In the genomic region with DNA sequence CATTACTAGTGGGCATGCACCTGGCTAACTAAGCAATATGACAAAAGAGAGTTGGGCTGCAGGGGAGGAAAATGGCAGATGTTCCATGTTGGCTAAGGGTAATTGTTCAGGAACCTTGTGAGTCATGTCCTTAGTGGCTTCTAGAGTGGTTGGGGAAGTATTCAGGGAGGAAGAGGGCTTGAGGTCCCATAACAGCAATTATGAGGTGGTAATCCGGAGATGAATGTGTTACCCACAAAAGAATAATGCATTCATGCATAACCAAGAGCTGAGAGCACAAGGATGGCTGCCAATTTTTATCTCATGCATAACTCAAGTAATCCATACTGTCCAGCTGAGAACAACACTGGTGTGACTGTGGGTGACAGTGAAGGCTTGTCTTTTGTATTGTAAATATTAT, we compare ENCODE assay signal across 14 cellular contexts. TPM values are rescaled to one million over a fixed set of nuclear protein-coding genes. Genes with fewer than 3 reads are reported as not detected.
DNase-seq lines count a peak whose midpoint lies in the region; ATAC-seq, FAIRE-seq and TF ChIP-seq lines count a peak whose summit lies in the region.
"Had no signal": no experiment of that assay in that cellular context is flagged by ENCODE, and none has a peak within 500 bp of the region (broad histone marks: within the 10 kb centered on the region; RNA-seq: fewer than 3 reads in every experiment).

No MANE protein-coding gene starts in this region.

- H3K27me3 ChIP-seq in osteoblast (ENCODE audit: insufficient read depth, low read length) (no peaks in the 10 kb centered on the region), psoas muscle (ENCODE audit: insufficient read depth in 3 of 3, low read length in 2 of 3) (no peaks in the 10 kb centered on the region), upper lobe of left lung (no peaks in the 10 kb centered on the region)

- H3K4me1 ChIP-seq in osteoblast (ENCODE audit: insufficient read depth, low read length) (peaks cover 30% of the 10 kb centered on the region), psoas muscle (no peaks in the 10 kb centered on the region), upper lobe of left lung (peaks cover 0 to 19% (median 11%) of the 10 kb centered on the region in 4 donors)

- no peak for TF ChIP-seq POLR2A in GM12891 (IDR thresholded peaks at IDR 0.05; ENCODE audit: low read depth, low read length)
- no peak for TF ChIP-seq POLR2A in upper lobe of left lung (IDR thresholded peaks at IDR 0.05)

- no peak overlapping the region for H3K4me2 ChIP-seq in osteoblast (ENCODE audit: insufficient read depth, low read length)
- H3K4me2 ChIP-seq: smooth muscle cell had no signal

- DNase-seq in GM12891 (ENCODE audit: insufficient read length, low spot score) (no peak), Kasumi-1 (lab: John Stamatoyannopoulos, UW) (peak; percentile 53 to 59), SHP77 (lab: John Stamatoyannopoulos, UW) (peak; percentile 72 to 86), osteoblast (ENCODE audit: insufficient read length, low spot score, missing footprints) (peak; percentile 60), GM20000 (ENCODE audit: low spot score) (no peak), psoas muscle (no peak), upper lobe of left lung (no peak)
- DNase-seq: activated naive CD4-positive, alpha-beta T cell treated with anti-CD3 and anti-CD28 coated beads, Interleukin-2, amount 10 ng/mL, durations not matched to agents 7 days and 5 days; GF-D8; left colon; stimulated activated naive CD4-positive, alpha-beta T cell; WERI-Rb-1 had no signal

- intact Hi-C loops in psoas muscle (cut with DNase I): no loop called here

- H3K4me3 ChIP-seq in osteoblast (ENCODE audit: insufficient read depth, low read length) (no peak overlapping the region), psoas muscle (no peak overlapping the region), upper lobe of left lung (no peak overlapping the region)
- H3K4me3 ChIP-seq: smooth muscle cell had no signal

- no peaks in the 10 kb centered on the region for H4K20me1 ChIP-seq in osteoblast (ENCODE audit: insufficient read depth, low read length)

- H3K79me2 ChIP-seq in osteoblast (ENCODE audit: insufficient read depth, low read length): no peaks in the 10 kb centered on the region

- FAIRE-seq in GM12891 (lab: Jason Lieb, UNC): peak; percentile 35

- H3K9me3 ChIP-seq in osteoblast (ENCODE audit: low read depth, low read length) (no peaks in the 10 kb centered on the region), psoas muscle (no peaks in the 10 kb centered on the region), upper lobe of left lung (no peaks in the 10 kb centered on the region)

- WGBS in psoas muscle, 3 donors: 16 to 33% (median 24%) methylated on average over 1 of the region's 1 CpG
- WGBS in upper lobe of left lung, 2 donors: 46 to 56% methylated on average over 1 of the region's 1 CpG

- H3K36me3 ChIP-seq in osteoblast (ENCODE audit: insufficient read depth, low read length) (no peaks in the 10 kb centered on the region), psoas muscle (ENCODE audit: insufficient read depth in 1 of 2, low read depth in 1 of 2) (no peaks in the 10 kb centered on the region), upper lobe of left lung (no peaks in the 10 kb centered on the region)
- H3K36me3 ChIP-seq: WERI-Rb-1 had no signal

- no peak overlapping the region for H2AFZ ChIP-seq in osteoblast (ENCODE audit: low read length)

- no peak for TF ChIP-seq EP300 in upper lobe of left lung (IDR thresholded peaks at IDR 0.05)

- no peak for ATAC-seq in HG02938 (IDR thresholded peaks at IDR 0.05; ENCODE audit: unreplicated experiment)
- no peak for ATAC-seq in psoas muscle
- ATAC-seq in upper lobe of left lung (ENCODE audit: low FRiP score in 2 of 2): no peak
- ATAC-seq: left colon had no signal

- no peak overlapping the region for H3K27ac ChIP-seq in osteoblast (ENCODE audit: low read depth, low read length)
- no peak overlapping the region for H3K27ac ChIP-seq in psoas muscle
- H3K27ac ChIP-seq in upper lobe of left lung: no peak overlapping the region
- H3K27ac ChIP-seq: WERI-Rb-1 had no signal

- TF ChIP-seq CTCF in osteoblast (IDR thresholded peaks at IDR 0.05; ENCODE audit: extremely low read depth, low read depth, low read length): no peak
- no peak for TF ChIP-seq CTCF in GM20000 (IDR thresholded peaks at IDR 0.05; ENCODE audit: extremely low read depth, missing control alignments)
- TF ChIP-seq CTCF in psoas muscle (IDR thresholded peaks at IDR 0.05): no peak
- no peak for TF ChIP-seq CTCF in upper lobe of left lung (IDR thresholded peaks at IDR 0.05)

TF ChIP-seq in GM12891, 5 proteins besides CTCF, POLR2A, EP300 and RAD21:
- TF ChIP-seq SPI1 (IDR thresholded peaks at IDR 0.05; ENCODE audit: low read depth, low read length): 0 out of 2 replicates have a peak, but pooled peaks have one; percentile 7
- TF ChIP-seq POU2F2 (IDR thresholded peaks at IDR 0.05; ENCODE audit: low read depth, low read length): 0 out of 2 replicates have a peak, but pooled peaks have one; percentile 48
- TF ChIP-seq TAF1 (IDR thresholded peaks at IDR 0.05; ENCODE audit: low read depth, low read length): no peak
- no peak for TF ChIP-seq POLR2AphosphoS5 (IDR thresholded peaks at IDR 0.05; ENCODE audit: low read depth, low read length)

RNA-seq across cellular contexts. Expression of a gene that starts 42.9 kb away (rescaled TPM):
- polyA plus RNA-seq in GM12891 (2012; ENCODE audit: low read depth, missing spikeins): not detected
- total RNA-seq in osteoblast: under 0.01 TPM in 2 replicates
- under 1 TPM in 1 of 4 donors, not detected in 3; 0.47 TPM for total RNA-seq in psoas muscle
- under 1 TPM in 2 of 3 donors, not detected in 1; 0.07 to 0.16 TPM for polyA plus RNA-seq in psoas muscle
- under 1 TPM in 1 of 6 donors, not detected in 5; 0.69 TPM for total RNA-seq in upper lobe of left lung
- total RNA-seq: smooth muscle cell had no signal
- polyA plus RNA-seq: smooth muscle cell had no signal

Comparison
In these comparisons a context has a peak if more than half of its experiments do, and no peak if none do; other contexts are left out.
1. DNase-seq: peak in Kasumi-1 (2 of 2), SHP77 (2 of 2) and osteoblast (single experiment); none in GM12891 (single experiment), GM20000 (single experiment), psoas muscle (0 of 2) and upper lobe of left lung (0 of 2).